In genomic region chr13:30111810-30112209, GRCh38 we compare ENCODE assay signal across 11 cellular contexts.
DNase-seq lines count a peak whose midpoint lies in the region; ATAC-seq, FAIRE-seq and TF ChIP-seq lines count a peak whose summit lies in the region.
"Had no signal": no experiment of that assay in that cellular context is flagged by ENCODE, and none has a peak within 500 bp of the region (broad histone marks: within the 10 kb centered on the region; RNA-seq: fewer than 3 reads in every experiment).

No MANE protein-coding gene starts in this region.

- H3K9me3 ChIP-seq in astrocyte (ENCODE audit: insufficient read depth, low read depth, low read length) (no peaks in the 10 kb centered on the region), osteoblast (ENCODE audit: low read depth, low read length) (no peaks in the 10 kb centered on the region)
- H3K9me3 ChIP-seq: left lung, thoracic aorta had no signal

- no peak overlapping the region for H3K4me3 Mint-ChIP-seq in activated CD4-positive, alpha-beta memory T cell treated with anti-CD3 and anti-CD28 coated beads for 36 hours
- no peak overlapping the region for H3K4me3 Mint-ChIP-seq in activated CD4-positive, alpha-beta memory T cell treated with anti-CD3 and anti-CD28 coated beads, Interleukin-2, amount 10 ng/mL, durations not matched to agents 7 days and 5 days
- H3K4me3 Mint-ChIP-seq in astrocyte (ENCODE audit: unreplicated experiment) = no peak overlapping the region

- H3K27me3 ChIP-seq in astrocyte (ENCODE audit: insufficient read depth, low read length) (no peaks in the 10 kb centered on the region), osteoblast (ENCODE audit: insufficient read depth, low read length) (peaks cover 3% of the 10 kb centered on the region)
- H3K27me3 ChIP-seq: left lung had no signal

- H3K4me3 ChIP-seq in astrocyte (ENCODE audit: insufficient read depth, low read depth, low read length) = no peak overlapping the region
- H3K4me3 ChIP-seq in osteoblast (ENCODE audit: insufficient read depth, low read length) = no peak overlapping the region
- H3K4me3 ChIP-seq: left lung had no signal

- no peak overlapping the region for H3K9ac ChIP-seq in astrocyte (ENCODE audit: low read length)

- CTCF ChIA-PET in activated CD4-positive, alpha-beta memory T cell treated with anti-CD3 and anti-CD28 coated beads for 36 hours (lab: Charles Lee) = interaction anchor here (0.8 to 7.3 kb wide), 28 partner anchors 8 to 604 kb away, joined by 3 to 331 read pairs (median 4); partner anchors contain the start of genes SLC7A1 and UBL3
- CTCF ChIA-PET in activated CD4-positive, alpha-beta memory T cell treated with anti-CD3 and anti-CD28 coated beads, Interleukin-2, amount 10 ng/mL, durations not matched to agents 7 days and 5 days (lab: Charles Lee) = interaction anchor here (0.7 to 9.0 kb wide), 26 partner anchors 10 to 602 kb away, joined by 3 to 318 read pairs (median 6); partner anchors contain the start of gene UBL3

- H2AFZ ChIP-seq in astrocyte (ENCODE audit: low read depth, low read length) (no peak overlapping the region), osteoblast (ENCODE audit: low read length) (no peak overlapping the region)

- H3K4me1 ChIP-seq in astrocyte (ENCODE audit: insufficient read depth, low read length) (peaks cover 13% of the 10 kb centered on the region), osteoblast (ENCODE audit: insufficient read depth, low read length) (peaks cover 14% of the 10 kb centered on the region)

- H3K36me3 ChIP-seq in astrocyte (ENCODE audit: insufficient read depth, low read length) = no peaks in the 10 kb centered on the region
- no peaks in the 10 kb centered on the region for H3K36me3 ChIP-seq in osteoblast (ENCODE audit: insufficient read depth, low read length)
- H3K36me3 ChIP-seq: left lung, thoracic aorta had no signal

- H3K27me3 Mint-ChIP-seq in activated CD4-positive, alpha-beta memory T cell treated with anti-CD3 and anti-CD28 coated beads for 36 hours = peaks cover 1% of the 10 kb centered on the region
- peaks cover 5% of the 10 kb centered on the region for H3K27me3 Mint-ChIP-seq in activated CD4-positive, alpha-beta memory T cell treated with anti-CD3 and anti-CD28 coated beads, Interleukin-2, amount 10 ng/mL, durations not matched to agents 7 days and 5 days
- no peaks in the 10 kb centered on the region for H3K27me3 Mint-ChIP-seq in astrocyte (ENCODE audit: low read depth, unreplicated experiment)

- peak; percentile 24 for DNase-seq in activated CD4-positive, alpha-beta memory T cell treated with anti-CD3 and anti-CD28 coated beads for 36 hours
- DNase-seq in activated CD4-positive, alpha-beta memory T cell treated with anti-CD3 and anti-CD28 coated beads, Interleukin-2, amount 10 ng/mL, durations not matched to agents 7 days and 5 days = no peak
- DNase-seq in KBM-7 (peak; percentile 35), astrocyte (ENCODE audit: low read depth) (no peak), osteoblast (ENCODE audit: insufficient read length, low spot score, missing footprints) (peak; percentile 88), occipital lobe (lab: John Stamatoyannopoulos, UW) (no peak), nucleus accumbens (lab: John Stamatoyannopoulos, UW) (no peak)
- DNase-seq: left lung, NCI-H446 treated with DMSO at 0.1 percent for 48 hours had no signal

- H3K27ac Mint-ChIP-seq in activated CD4-positive, alpha-beta memory T cell treated with anti-CD3 and anti-CD28 coated beads for 36 hours = no peak overlapping the region
- H3K27ac Mint-ChIP-seq in activated CD4-positive, alpha-beta memory T cell treated with anti-CD3 and anti-CD28 coated beads, Interleukin-2, amount 10 ng/mL, durations not matched to agents 7 days and 5 days = no peak overlapping the region
- H3K27ac Mint-ChIP-seq in astrocyte (ENCODE audit: unreplicated experiment) = peak overlapping the region; percentile 30

- ATAC-seq in GM18870 (IDR thresholded peaks at IDR 0.05; ENCODE audit: unreplicated experiment) = no peak
- ATAC-seq: left lung had no signal

- TF ChIP-seq CTCF in astrocyte (IDR thresholded peaks at IDR 0.05; ENCODE audit: insufficient read depth, low read depth, low read length) (peak; percentile 18), osteoblast (IDR thresholded peaks at IDR 0.05; ENCODE audit: extremely low read depth, low read depth, low read length) (peak; percentile 33)

- no peaks in the 10 kb centered on the region for H3K9me3 Mint-ChIP-seq in activated CD4-positive, alpha-beta memory T cell treated with anti-CD3 and anti-CD28 coated beads for 36 hours
- no peaks in the 10 kb centered on the region for H3K9me3 Mint-ChIP-seq in activated CD4-positive, alpha-beta memory T cell treated with anti-CD3 and anti-CD28 coated beads, Interleukin-2, amount 10 ng/mL, durations not matched to agents 7 days and 5 days
- H3K9me3 Mint-ChIP-seq in astrocyte (ENCODE audit: unreplicated experiment) = no peaks in the 10 kb centered on the region

- in situ Hi-C loops in KBM-7 (cut with MboI; ENCODE audit: low pct_unique_long_range_greater_than_20kb, low sequenced_read_pairs) = loop anchor here (10.0 kb wide), 1 partner anchor 347 kb away; no protein-coding TSS in a partner anchor

- H3K36me3 Mint-ChIP-seq in activated CD4-positive, alpha-beta memory T cell treated with anti-CD3 and anti-CD28 coated beads for 36 hours = no peaks in the 10 kb centered on the region
- H3K36me3 Mint-ChIP-seq in activated CD4-positive, alpha-beta memory T cell treated with anti-CD3 and anti-CD28 coated beads, Interleukin-2, amount 10 ng/mL, durations not matched to agents 7 days and 5 days (ENCODE audit: low read depth) = no peaks in the 10 kb centered on the region
- H3K36me3 Mint-ChIP-seq in astrocyte (ENCODE audit: low read depth, unreplicated experiment) = no peaks in the 10 kb centered on the region

- no peaks in the 10 kb centered on the region for H4K20me1 ChIP-seq in astrocyte (ENCODE audit: insufficient read depth, low read length)
- no peaks in the 10 kb centered on the region for H4K20me1 ChIP-seq in osteoblast (ENCODE audit: insufficient read depth, low read length)

- no peaks in the 10 kb centered on the region for H3K79me2 ChIP-seq in astrocyte (ENCODE audit: insufficient read depth, low read length)
- H3K79me2 ChIP-seq in osteoblast (ENCODE audit: insufficient read depth, low read length) = no peaks in the 10 kb centered on the region

- H3K27ac ChIP-seq in astrocyte (ENCODE audit: low read depth, low read length) (no peak overlapping the region), osteoblast (ENCODE audit: low read depth, low read length) (no peak overlapping the region)
- H3K27ac ChIP-seq: left lung, thoracic aorta had no signal

- H3K4me2 ChIP-seq in astrocyte (ENCODE audit: low read length) = no peak overlapping the region
- no peak overlapping the region for H3K4me2 ChIP-seq in osteoblast (ENCODE audit: insufficient read depth, low read length)

- peaks cover 21% of the 10 kb centered on the region for H3K4me1 Mint-ChIP-seq in activated CD4-positive, alpha-beta memory T cell treated with anti-CD3 and anti-CD28 coated beads for 36 hours (ENCODE audit: low read depth)
- H3K4me1 Mint-ChIP-seq in activated CD4-positive, alpha-beta memory T cell treated with anti-CD3 and anti-CD28 coated beads, Interleukin-2, amount 10 ng/mL, durations not matched to agents 7 days and 5 days = peaks cover 27% of the 10 kb centered on the region
- peaks cover 25% of the 10 kb centered on the region for H3K4me1 Mint-ChIP-seq in astrocyte (ENCODE audit: low read depth, unreplicated experiment)

- POLR2A ChIA-PET in activated CD4-positive, alpha-beta memory T cell treated with anti-CD3 and anti-CD28 coated beads for 36 hours (lab: Charles Lee) = interaction anchor here (2.3 kb wide), 1 partner anchor 329 kb away, joined by 5 read pairs; no protein-coding TSS in a partner anchor
- POLR2A ChIA-PET in activated CD4-positive, alpha-beta memory T cell treated with anti-CD3 and anti-CD28 coated beads, Interleukin-2, amount 10 ng/mL, durations not matched to agents 7 days and 5 days (lab: Charles Lee) = interaction anchor here (1.2 to 2.4 kb wide), 4 partner anchors 59 to 343 kb away, joined by 3 to 31 read pairs (median 8); partner anchors contain the start of gene UBL3

- FAIRE-seq in astrocyte (lab: Jason Lieb, UNC) = no peak

- intact Hi-C loops in activated CD4-positive, alpha-beta memory T cell treated with anti-CD3 and anti-CD28 coated beads for 36 hours (cut with micrococcal nuclease) = loop anchor here (5.0 kb wide), 1 partner anchor 160 kb away; no protein-coding TSS in a partner anchor

Comparison
In these comparisons a context has a peak if more than half of its experiments do, and no peak if none do; other contexts are left out.
1. DNase-seq: peak in activated CD4-positive, alpha-beta memory T cell treated with anti-CD3 and anti-CD28 coated beads for 36 hours (single experiment), KBM-7 (single experiment) and osteoblast (single experiment); none in activated CD4-positive, alpha-beta memory T cell treated with anti-CD3 and anti-CD28 coated beads, Interleukin-2, amount 10 ng/mL, durations not matched to agents 7 days and 5 days (single experiment), astrocyte (single experiment), occipital lobe (single experiment) and nucleus accumbens (0 of 56).